In the genomic region with DNA sequence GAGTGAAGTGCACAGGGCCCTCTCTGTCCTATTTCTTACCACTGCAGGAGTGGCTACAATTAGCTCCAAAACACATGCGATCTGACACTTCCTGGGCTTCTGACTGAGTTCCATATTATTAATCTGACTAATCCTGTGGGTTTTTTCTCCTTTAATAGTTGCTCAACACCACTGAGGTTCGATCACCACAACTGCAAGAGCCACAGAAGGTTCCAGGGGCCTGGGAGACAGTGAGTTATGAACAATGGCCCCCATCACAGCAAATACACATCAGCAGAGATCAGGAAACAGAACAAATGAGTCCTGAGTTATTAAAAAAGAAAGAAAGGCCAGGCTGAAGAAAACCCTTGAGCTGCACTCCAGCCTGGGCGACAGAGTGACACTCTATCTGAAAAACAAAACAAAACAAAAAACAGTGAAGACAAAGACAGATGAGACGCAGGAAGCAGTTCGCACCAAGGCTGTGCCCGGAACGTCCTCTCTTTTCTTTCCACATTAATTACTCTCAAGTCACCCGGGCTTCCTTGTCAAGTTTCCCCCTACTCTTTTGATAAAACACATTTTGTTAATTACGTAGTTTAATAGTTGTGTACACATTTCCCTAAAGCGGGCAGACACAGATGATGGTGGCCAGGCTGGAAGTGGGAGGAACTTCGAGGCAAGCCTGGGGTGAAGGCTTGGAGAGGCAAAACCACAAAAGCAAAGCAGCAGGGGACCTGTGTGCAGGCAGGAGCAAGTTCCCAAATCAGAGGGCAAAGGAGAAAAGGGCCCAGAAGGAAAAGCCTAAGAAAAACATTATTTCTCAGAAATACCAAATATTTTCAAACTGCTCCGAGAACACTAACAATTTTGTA, we compare ENCODE assay signal across 9 cellular contexts. TPM values are rescaled to one million over a fixed set of nuclear protein-coding genes. Genes with fewer than 3 reads are reported as not detected.
A peak's percentile ranks its signal among the peaks of the same experiment; 100 is the strongest.
DNase-seq lines count a peak whose midpoint lies in the region; ATAC-seq and TF ChIP-seq lines count a peak whose summit lies in the region.
"Had no signal": no experiment of that assay in that cellular context is flagged by ENCODE, and none has a peak within 500 bp of the region (broad histone marks: within the 10 kb centered on the region; RNA-seq: fewer than 3 reads in every experiment).

No MANE protein-coding gene starts in this region.

- TF ChIP-seq CTCF in GM13976 (IDR thresholded peaks at IDR 0.05; ENCODE audit: borderline replicate concordance, control extremely low read depth, extremely low read depth, insufficient read depth, missing control alignments), result no peak

- in situ Hi-C loops in GM13976 (cut with MboI; ENCODE audit: low sequenced_read_pairs, unreplicated experiment), result no loop called here

- ATAC-seq in HG02610 (IDR thresholded peaks at IDR 0.05; ENCODE audit: unreplicated experiment) (no peak), right cardiac atrium (no peak), HG02852 (IDR thresholded peaks at IDR 0.05; ENCODE audit: unreplicated experiment) (no peak)

- H3K9me3 ChIP-seq in mesodermal cell (ENCODE audit: control insufficient read depth, low read length), result no peaks in the 10 kb centered on the region
- no peaks in the 10 kb centered on the region for H3K9me3 ChIP-seq in right cardiac atrium (ENCODE audit: control insufficient read depth, low read length)
- H3K9me3 ChIP-seq: breast epithelium had no signal

- H3K36me3 ChIP-seq in mesodermal cell (ENCODE audit: control insufficient read depth, insufficient read depth, low read length), result peaks cover 33% of the 10 kb centered on the region
- H3K36me3 ChIP-seq: breast epithelium had no signal

- intact Hi-C loops in right cardiac atrium (cut with DNase I), result no loop called here

- H3K4me3 ChIP-seq in mesodermal cell (ENCODE audit: extremely low read depth, insufficient read depth, low read length, poor library complexity, severe bottlenecking), result no peak overlapping the region
- no peak overlapping the region for H3K4me3 ChIP-seq in right cardiac atrium (ENCODE audit: low read length)
- H3K4me3 ChIP-seq: breast epithelium had no signal

- peaks cover 51% of the 10 kb centered on the region for H3K4me1 ChIP-seq in mesodermal cell (ENCODE audit: control insufficient read depth, insufficient read depth, low read length, poor library complexity, severe bottlenecking)
- H3K4me1 ChIP-seq in right cardiac atrium (ENCODE audit: control insufficient read depth, insufficient read depth, low read length), result peaks cover 16% of the 10 kb centered on the region

- H3K27ac ChIP-seq in mesodermal cell (ENCODE audit: low read depth, low read length, severe bottlenecking) (peak overlapping the region; percentile 67), right cardiac atrium (ENCODE audit: low read length) (no peak overlapping the region)

- no peaks in the 10 kb centered on the region for H3K27me3 ChIP-seq in right cardiac atrium (ENCODE audit: control insufficient read depth, insufficient read depth)
- H3K27me3 ChIP-seq: breast epithelium had no signal

- DNase-seq in DMS79 (lab: John Stamatoyannopoulos, UW), result peak; percentile 65
- peak; percentile 45 for DNase-seq in NCI-H128 (lab: John Stamatoyannopoulos, UW; ENCODE audit: unreplicated experiment)
- DNase-seq in astrocyte of the hippocampus (ENCODE audit: low read depth, low spot score), result peak; percentile 63
- no peak for DNase-seq in GM13976 (ENCODE audit: low spot score)
- no peak for DNase-seq in right cardiac atrium

- 52 to 56% methylated on average over 8 to 9 of the region's 12 CpGs for WGBS in mesodermal cell (ENCODE audit: insufficient coverage in 2 of 2), 2 experiments
- 49% methylated on average over 12 of the region's 12 CpGs for WGBS in right cardiac atrium

RNA-seq across cellular contexts. Expression of a gene that starts 42.7 kb away (rescaled TPM):
- 110 TPM for polyA plus RNA-seq in mesodermal cell (2013, experiment 1 of 2)
- polyA plus RNA-seq in mesodermal cell (2013, experiment 2 of 2), result 93.0 TPM
- 10 to 100 TPM; 67.0 to 82.5 (median 69.8) TPM for total RNA-seq in right cardiac atrium
- 42.5 TPM for polyA plus RNA-seq in right cardiac atrium

Comparison
In these comparisons a context has a peak if more than half of its experiments do, and no peak if none do; other contexts are left out.
1. DNase-seq: peak in DMS79 (single experiment), NCI-H128 (single experiment) and astrocyte of the hippocampus (single experiment); none in GM13976 (single experiment) and right cardiac atrium (0 of 3).